Comparison of ENCODE assay signal across 1 cellular context in the genomic region with DNA sequence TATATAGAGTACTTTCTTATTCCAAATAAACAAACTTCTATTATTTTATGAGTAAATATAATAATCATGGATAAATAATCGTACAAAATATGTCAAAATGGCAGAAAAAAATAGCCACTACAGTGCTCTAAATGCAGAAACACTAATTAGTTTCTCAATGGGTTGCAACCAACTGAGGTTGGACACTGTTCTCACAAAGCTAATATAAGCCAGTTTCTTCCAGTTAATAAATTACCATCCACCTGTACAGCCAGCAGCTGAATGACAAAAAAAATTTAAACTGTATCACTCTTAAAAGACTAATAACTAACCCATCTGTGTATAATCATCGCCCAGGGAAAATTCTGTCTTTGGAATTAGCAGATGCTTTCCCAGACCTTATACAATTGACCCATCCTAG.
TF ChIP-seq lines count a peak whose summit lies in the region.

No MANE protein-coding gene starts in this region.

TF ChIP-seq in HepG2, 621 proteins besides CTCF, POLR2A, EP300 and RAD21 (continued from another document):
- TF ChIP-seq, protein P1, sequence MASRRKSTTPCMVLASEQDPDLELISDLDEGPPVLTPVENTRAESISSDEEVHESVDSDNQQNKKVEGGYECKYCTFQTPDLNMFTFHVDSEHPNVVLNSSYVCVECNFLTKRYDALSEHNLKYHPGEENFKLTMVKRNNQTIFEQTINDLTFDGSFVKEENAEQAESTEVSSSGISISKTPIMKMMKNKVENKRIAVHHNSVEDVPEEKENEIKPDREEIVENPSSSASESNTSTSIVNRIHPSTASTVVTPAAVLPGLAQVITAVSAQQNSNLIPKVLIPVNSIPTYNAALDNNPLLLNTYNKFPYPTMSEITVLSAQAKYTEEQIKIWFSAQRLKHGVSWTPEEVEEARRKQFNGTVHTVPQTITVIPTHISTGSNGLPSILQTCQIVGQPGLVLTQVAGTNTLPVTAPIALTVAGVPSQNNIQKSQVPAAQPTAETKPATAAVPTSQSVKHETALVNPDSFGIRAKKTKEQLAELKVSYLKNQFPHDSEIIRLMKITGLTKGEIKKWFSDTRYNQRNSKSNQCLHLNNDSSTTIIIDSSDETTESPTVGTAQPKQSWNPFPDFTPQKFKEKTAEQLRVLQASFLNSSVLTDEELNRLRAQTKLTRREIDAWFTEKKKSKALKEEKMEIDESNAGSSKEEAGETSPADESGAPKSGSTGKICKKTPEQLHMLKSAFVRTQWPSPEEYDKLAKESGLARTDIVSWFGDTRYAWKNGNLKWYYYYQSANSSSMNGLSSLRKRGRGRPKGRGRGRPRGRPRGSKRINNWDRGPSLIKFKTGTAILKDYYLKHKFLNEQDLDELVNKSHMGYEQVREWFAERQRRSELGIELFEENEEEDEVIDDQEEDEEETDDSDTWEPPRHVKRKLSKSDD (CRISPR knock-in tag; IDR thresholded peaks at IDR 0.05; ENCODE audit: low read depth), result no peak
